20 cellular contexts compared by ENCODE assay signal in genomic region chr17:34370376-34370996, GRCh38. TPM values are rescaled to one million over a fixed set of nuclear protein-coding genes. Genes with fewer than 3 reads are reported as not detected.
DNase-seq lines count a peak whose midpoint lies in the region; ATAC-seq and TF ChIP-seq lines count a peak whose summit lies in the region.
"Had no signal": no experiment of that assay in that cellular context is flagged by ENCODE, and none has a peak within 500 bp of the region (broad histone marks: within the 10 kb centered on the region; RNA-seq: fewer than 3 reads in every experiment).

No MANE protein-coding gene starts in this region.

- H3K27ac ChIP-seq in OCI-LY3 (ENCODE audit: low read length) = peak overlapping the region; percentile 55
- H3K27ac ChIP-seq in endodermal cell (ENCODE audit: low read depth, low read length) = no peak overlapping the region
- H3K27ac ChIP-seq: 22Rv1, C4-2B, PC-9, SK-N-MC had no signal

- DNase-seq in T-helper 1 cell (no peak), endodermal cell (peak; percentile 42), type B pancreatic cell (ENCODE audit: extremely low spot score, unreplicated experiment) (peak; percentile 36), NK-92 (lab: John Stamatoyannopoulos, UW; ENCODE audit: unreplicated experiment) (no peak), GM13977 (ENCODE audit: low spot score) (no peak)
- DNase-seq: Caco-2, H7, NCI-H1092, NCI-H2107, NCI-H226, NCI-H526, PC-9 had no signal

- H3K9ac ChIP-seq in OCI-LY3 (ENCODE audit: low read length) (peak overlapping the region; percentile 4; the same call in 1 of the 2 replicates), endodermal cell (ENCODE audit: extremely low read depth, low read length, poor library complexity, severe bottlenecking) (no peak overlapping the region)

- H3K4me3 ChIP-seq in OCI-LY3 (ENCODE audit: low read length) (peak overlapping the region; percentile 23; the same call in 1 of the 2 replicates), endodermal cell (ENCODE audit: low read length) (no peak overlapping the region)
- H3K4me3 ChIP-seq: PC-9, SK-N-MC had no signal

- in situ Hi-C loops in GM13977 (cut with MboI; ENCODE audit: low pct_unique_long_range_greater_than_20kb, low sequenced_read_pairs, unreplicated experiment) = no loop called here

- peak overlapping the region; percentile 37 for H3K4me3 Mint-ChIP-seq in T-helper 1 cell treated with Interleukin-12 subunit alpha and Interleukin-12 subunit beta and Interleukin-4 antibody, amounts not matched to agents 30 μg/mL and 1 μg/mL, for 36 hours
- H3K4me3 Mint-ChIP-seq in endodermal cell = no peak overlapping the region
- H3K4me3 Mint-ChIP-seq in type B pancreatic cell = no peak overlapping the region

- H3K4me1 ChIP-seq in OCI-LY3 (ENCODE audit: low read length) (peaks cover 40% of the 10 kb centered on the region), endodermal cell (ENCODE audit: control insufficient read depth, insufficient read depth, low read length) (no peaks in the 10 kb centered on the region)

- H3K79me2 ChIP-seq in OCI-LY3 (ENCODE audit: low read length) = no peaks in the 10 kb centered on the region

- no peaks in the 10 kb centered on the region for H3K36me3 Mint-ChIP-seq in T-helper 1 cell treated with Interleukin-12 subunit alpha and Interleukin-12 subunit beta and Interleukin-4 antibody, amounts not matched to agents 30 μg/mL and 1 μg/mL, for 36 hours (ENCODE audit: low read depth)
- H3K36me3 Mint-ChIP-seq in endodermal cell (ENCODE audit: low read depth) (no peaks in the 10 kb centered on the region), type B pancreatic cell (no peaks in the 10 kb centered on the region)

- H3K27me3 ChIP-seq in OCI-LY3 (ENCODE audit: low read depth, low read length) = peaks cover 82% of the 10 kb centered on the region
- peaks cover 7% of the 10 kb centered on the region for H3K27me3 ChIP-seq in endodermal cell (ENCODE audit: control insufficient read depth, insufficient read depth, low read length, poor library complexity, severe bottlenecking)

- H3K9me3 ChIP-seq in OCI-LY3 (ENCODE audit: insufficient read depth, low read length) (no peaks in the 10 kb centered on the region), endodermal cell (ENCODE audit: control insufficient read depth, low read length) (no peaks in the 10 kb centered on the region)
- H3K9me3 ChIP-seq: Caco-2 had no signal

- ATAC-seq in HG03378 (IDR thresholded peaks at IDR 0.05; ENCODE audit: unreplicated experiment) = no peak
- ATAC-seq: Right ventricle myocardium inferior had no signal

- no peak overlapping the region for H2AFZ ChIP-seq in OCI-LY3 (ENCODE audit: low read depth, low read length)
- H2AFZ ChIP-seq: PC-9 had no signal

- H3K4me1 Mint-ChIP-seq in T-helper 1 cell treated with Interleukin-12 subunit alpha and Interleukin-12 subunit beta and Interleukin-4 antibody, amounts not matched to agents 30 μg/mL and 1 μg/mL, for 36 hours (ENCODE audit: low read depth) = peaks cover 33% of the 10 kb centered on the region
- H3K4me1 Mint-ChIP-seq in endodermal cell (peaks cover 11% of the 10 kb centered on the region), type B pancreatic cell (ENCODE audit: unreplicated experiment) (peaks cover 16% of the 10 kb centered on the region)

- H3K4me2 ChIP-seq in OCI-LY3 (ENCODE audit: low read length) = peak overlapping the region; percentile 64
- H3K4me2 ChIP-seq: PC-9 had no signal

- TF ChIP-seq CTCF in OCI-LY3 (IDR thresholded peaks at IDR 0.05; ENCODE audit: low read depth, low read length) (no peak), endodermal cell (conservative IDR thresholded peaks at IDR 0.05) (no peak), type B pancreatic cell (conservative IDR thresholded peaks at IDR 0.05) (no peak), GM13977 (IDR thresholded peaks at IDR 0.05; ENCODE audit: extremely low read depth, insufficient read depth, missing control alignments) (no peak)

- peaks cover 21% of the 10 kb centered on the region for H3K27me3 Mint-ChIP-seq in T-helper 1 cell treated with Interleukin-12 subunit alpha and Interleukin-12 subunit beta and Interleukin-4 antibody, amounts not matched to agents 30 μg/mL and 1 μg/mL, for 36 hours (ENCODE audit: low read depth)
- peaks cover 28% of the 10 kb centered on the region for H3K27me3 Mint-ChIP-seq in endodermal cell (ENCODE audit: insufficient read depth)
- H3K27me3 Mint-ChIP-seq in type B pancreatic cell = peaks cover 16% of the 10 kb centered on the region

- no peaks in the 10 kb centered on the region for H3K36me3 ChIP-seq in OCI-LY3 (replicated peaks; ENCODE audit: low read depth, low read length)
- H3K36me3 ChIP-seq in endodermal cell (ENCODE audit: control insufficient read depth, insufficient read depth, low read length) = no peaks in the 10 kb centered on the region

- H3K27ac Mint-ChIP-seq in T-helper 1 cell treated with Interleukin-12 subunit alpha and Interleukin-12 subunit beta and Interleukin-4 antibody, amounts not matched to agents 30 μg/mL and 1 μg/mL, for 36 hours = peak overlapping the region; percentile 18
- H3K27ac Mint-ChIP-seq in endodermal cell (no peak overlapping the region), type B pancreatic cell (no peak overlapping the region)

- H4K20me1 ChIP-seq in OCI-LY3 (ENCODE audit: insufficient read depth, low read length) = peaks cover 59% of the 10 kb centered on the region; the same call in 1 of the 2 replicates

- H3K9me3 Mint-ChIP-seq in T-helper 1 cell treated with Interleukin-12 subunit alpha and Interleukin-12 subunit beta and Interleukin-4 antibody, amounts not matched to agents 30 μg/mL and 1 μg/mL, for 36 hours = no peaks in the 10 kb centered on the region
- no peaks in the 10 kb centered on the region for H3K9me3 Mint-ChIP-seq in endodermal cell
- no peaks in the 10 kb centered on the region for H3K9me3 Mint-ChIP-seq in type B pancreatic cell

- 90 to 93% methylated on average over 5 of the region's 5 CpGs for WGBS in endodermal cell (ENCODE audit: insufficient coverage in 1 of 2, insufficient read length in 1 of 2), 2 experiments

RNA-seq across cellular contexts. Expression of gene CCL1, which starts 7.5 kb away (rescaled TPM):
- total RNA-seq in endodermal cell (not detected), type B pancreatic cell (ENCODE audit: low replicate concordance) (not detected in 2 replicates)
- polyA plus RNA-seq in endodermal cell (2013, experiment 1 of 2) = not detected
- polyA plus RNA-seq in endodermal cell (2013, experiment 2 of 2) = not detected
- total RNA-seq: Caco-2, H7, M059J, PC-9, Right ventricle myocardium inferior had no signal

RNA-seq across cellular contexts. Expression of gene CCL13, which starts 14.2 kb away (rescaled TPM):
- total RNA-seq in endodermal cell (not detected), type B pancreatic cell (ENCODE audit: low replicate concordance) (not detected in 2 replicates)
- polyA plus RNA-seq in endodermal cell (2013, experiment 1 of 2) = not detected
- not detected for polyA plus RNA-seq in endodermal cell (2013, experiment 2 of 2)
- total RNA-seq: Caco-2, H7, M059J, PC-9 had no signal

RNA-seq across cellular contexts. Expression of gene CCL8, which starts 51.3 kb away (rescaled TPM):
- total RNA-seq in endodermal cell (not detected), type B pancreatic cell (ENCODE audit: low replicate concordance) (not detected in 2 replicates)
- polyA plus RNA-seq in endodermal cell (2013, experiment 1 of 2) = not detected
- polyA plus RNA-seq in endodermal cell (2013, experiment 2 of 2) = not detected
- total RNA-seq: Caco-2, H7, PC-9, Right ventricle myocardium inferior had no signal

Comparison
In these comparisons a context has a peak if more than half of its experiments do, and no peak if none do; other contexts are left out.
1. DNase-seq: peak in endodermal cell (single experiment) and type B pancreatic cell (single experiment); none in T-helper 1 cell (0 of 5), NK-92 (single experiment) and GM13977 (single experiment).